ENCODE assay signal across 22 cellular contexts in the genomic region with DNA sequence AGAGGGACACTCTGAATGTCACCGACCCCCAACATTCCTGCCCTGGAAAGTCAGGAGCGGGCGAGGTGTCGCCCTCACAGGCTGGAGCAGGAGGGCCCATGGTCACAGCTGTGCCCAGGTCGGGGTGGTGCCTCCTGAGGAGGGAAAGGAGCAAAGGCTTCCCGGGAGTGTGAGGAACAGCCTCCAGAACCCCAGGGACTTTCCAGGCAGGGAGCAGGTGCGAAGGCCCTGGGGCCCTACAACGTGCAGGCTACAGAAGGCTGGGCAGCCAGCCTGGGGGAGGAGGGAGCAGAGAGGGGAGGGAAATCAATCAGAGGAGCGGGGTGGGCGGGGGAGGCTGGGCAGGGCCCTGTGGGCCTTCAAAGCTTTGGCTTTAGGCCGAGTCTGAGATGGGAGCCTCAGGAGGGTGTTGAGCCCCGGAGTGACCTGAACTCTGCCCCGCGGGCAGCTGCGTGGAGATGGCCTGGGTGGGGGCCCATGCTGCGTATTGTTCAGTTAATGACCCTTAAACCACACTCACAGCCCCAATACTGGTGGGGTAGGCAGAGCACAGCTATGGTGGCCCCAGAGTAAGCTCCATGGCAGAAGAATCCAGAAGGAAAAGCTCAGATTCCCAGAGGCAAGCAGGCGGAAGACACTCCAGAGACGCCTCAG.
"Had no signal": no experiment of that assay in that cellular context is flagged by ENCODE, and none has a peak within 500 bp of the region (broad histone marks: within the 10 kb centered on the region; RNA-seq: fewer than 3 reads in every experiment).

No MANE protein-coding gene starts in this region.

- DNase-seq: activated CD4-positive, alpha-beta memory T cell treated with anti-CD3 and anti-CD28 coated beads, Interleukin-2, amount 10 ng/mL, durations not matched to agents 7 days and 5 days; activated CD4-positive, alpha-beta T cell treated with anti-CD3 and anti-CD28 coated beads for 48 hours; activated CD4-positive, CD25-positive, alpha-beta regulatory T cell; activated CD8-positive, alpha-beta memory T cell treated with anti-CD3 and anti-CD28 coated beads, Interleukin-2, amount 10 ng/mL, durations not matched to agents 7 days and 5 days; cerebellar nuclear complex; effector memory CD4-positive, alpha-beta T cell; esophagus squamous epithelium; heart right ventricle; kidney glomerular epithelial cell; stimulated activated CD4-positive, alpha-beta T cell treated with anti-CD3 and anti-CD28 coated beads, Interleukin-12 subunit alpha, Interleukin-12 subunit beta, amount 100 ng/mL, for 4 hours; stimulated activated CD4-positive, alpha-beta T cell treated with anti-CD3 and anti-CD28 coated beads, Interleukin-1b, Interleukin-23, amount 100 ng/mL, for 48 hours; stimulated activated CD8-positive, alpha-beta memory T cell treated with anti-CD3 and anti-CD28 coated beads, Interleukin-4, amount 100 ng/mL, for 48 hours; stimulated activated naive CD4-positive, alpha-beta T cell treated with Interleukin-2 at 50 U/mL for 16 hours had no signal

- H3K4me1 Mint-ChIP-seq: activated CD4-positive, alpha-beta memory T cell treated with anti-CD3 and anti-CD28 coated beads, Interleukin-2, amount 10 ng/mL, durations not matched to agents 7 days and 5 days; activated CD8-positive, alpha-beta memory T cell treated with anti-CD3 and anti-CD28 coated beads, Interleukin-2, amount 10 ng/mL, durations not matched to agents 7 days and 5 days; T-cell had no signal

- ATAC-seq: activated CD8-positive, alpha-beta memory T cell treated with anti-CD3 and anti-CD28 coated beads, Interleukin-2, amount 10 ng/mL, durations not matched to agents 7 days and 5 days; activated naive CD4-positive, alpha-beta T cell treated with anti-CD3 and anti-CD28 coated beads, Interleukin-2, amount 50 U/mL, for 72 hours; natural killer cell treated with Interleukin-12 subunit alpha and Interleukin-12 subunit beta and Interleukin-15 and Interleukin-18, amount 100 ng/mL, for 72 hours; T-cell had no signal

- FAIRE-seq: astrocyte had no signal

- H3K4me3 Mint-ChIP-seq: activated CD4-positive, alpha-beta memory T cell treated with anti-CD3 and anti-CD28 coated beads, Interleukin-2, amount 10 ng/mL, durations not matched to agents 7 days and 5 days; activated CD8-positive, alpha-beta memory T cell treated with anti-CD3 and anti-CD28 coated beads, Interleukin-2, amount 10 ng/mL, durations not matched to agents 7 days and 5 days; dendritic cell treated with granulocyte-macrophage colony-stimulating factor and Interleukin-4, amounts not matched to agents 40 ng/mL and 50 ng/mL, for 4 days; natural killer cell treated with Interleukin-12 subunit alpha and Interleukin-12 subunit beta and Interleukin-15 and Interleukin-18, amount 100 ng/mL, for 72 hours; T-cell had no signal

- H3K9me3 ChIP-seq: adrenal gland, breast epithelium, esophagus squamous epithelium, heart right ventricle, upper lobe of left lung had no signal

- H3K4me1 ChIP-seq: adrenal gland, breast epithelium, esophagus squamous epithelium, heart right ventricle, upper lobe of left lung had no signal

- H3K27ac Mint-ChIP-seq: activated CD4-positive, alpha-beta memory T cell treated with anti-CD3 and anti-CD28 coated beads, Interleukin-2, amount 10 ng/mL, durations not matched to agents 7 days and 5 days; activated CD8-positive, alpha-beta memory T cell treated with anti-CD3 and anti-CD28 coated beads, Interleukin-2, amount 10 ng/mL, durations not matched to agents 7 days and 5 days; activated naive CD4-positive, alpha-beta T cell treated with anti-CD3 and anti-CD28 coated beads, Interleukin-2, amount 50 U/mL, for 72 hours; activated T-helper 2 cell treated with anti-CD3 and anti-CD28 coated beads, Interferon-gamma antibody, Interleukin-2, Interleukin-4, amounts not matched to agents 10 μg/mL and 5 μg/mL and 100 μg/mL, durations not matched to agents 14 hours and 24 hours and 36 hours; dendritic cell treated with granulocyte-macrophage colony-stimulating factor and Interleukin-4, amounts not matched to agents 40 ng/mL and 50 ng/mL, for 4 days; natural killer cell treated with Interleukin-12 subunit alpha and Interleukin-12 subunit beta and Interleukin-15 and Interleukin-18, amount 100 ng/mL, for 72 hours; T-cell had no signal

- H3K36me3 ChIP-seq: adrenal gland, breast epithelium, esophagus squamous epithelium, heart right ventricle, upper lobe of left lung had no signal

- H3K9me3 Mint-ChIP-seq: activated CD4-positive, alpha-beta memory T cell treated with anti-CD3 and anti-CD28 coated beads, Interleukin-2, amount 10 ng/mL, durations not matched to agents 7 days and 5 days; activated naive CD4-positive, alpha-beta T cell treated with anti-CD3 and anti-CD28 coated beads, Interleukin-2, amount 50 U/mL, for 72 hours; activated T-helper 2 cell treated with anti-CD3 and anti-CD28 coated beads, Interferon-gamma antibody, Interleukin-2, Interleukin-4, amounts not matched to agents 10 μg/mL and 5 μg/mL and 100 μg/mL, durations not matched to agents 14 hours and 24 hours and 36 hours; dendritic cell treated with granulocyte-macrophage colony-stimulating factor and Interleukin-4, amounts not matched to agents 40 ng/mL and 50 ng/mL, for 4 days; natural killer cell treated with Interleukin-12 subunit alpha and Interleukin-12 subunit beta and Interleukin-15 and Interleukin-18, amount 100 ng/mL, for 72 hours; T-cell had no signal

- H3K4me3 ChIP-seq: adrenal gland, breast epithelium, esophagus squamous epithelium, heart right ventricle, upper lobe of left lung had no signal

- H3K27me3 ChIP-seq: adrenal gland, upper lobe of left lung had no signal

- H3K27ac ChIP-seq: adrenal gland, breast epithelium, esophagus squamous epithelium, heart right ventricle, upper lobe of left lung had no signal
